Comparison of ENCODE assay signal across 8 cellular contexts in genomic region chr10:44959243-44960097, GRCh38. TPM values are rescaled to one million over a fixed set of nuclear protein-coding genes. Genes with fewer than 3 reads are reported as not detected.
DNase-seq lines count a peak whose midpoint lies in the region; ATAC-seq and TF ChIP-seq lines count a peak whose summit lies in the region.

RASSF4 (plus strand) TSS chr10:44959802; CDS start chr10:44970203, 10,401 bp downstream.

- no peaks in the 10 kb centered on the region for H3K9me3 ChIP-seq in SJSA1 (replicated peaks)
- no peaks in the 10 kb centered on the region for H3K9me3 ChIP-seq in suprapubic skin

- TF ChIP-seq EP300 in suprapubic skin (IDR thresholded peaks at IDR 0.05), result no peak

- peak; percentile 33 to 72 for TF ChIP-seq POLR2A in suprapubic skin (IDR thresholded peaks at IDR 0.05)

- no peaks in the 10 kb centered on the region; the same call in 2 of the 3 replicates for H3K9me3 Mint-ChIP-seq in GM23338
- H3K9me3 Mint-ChIP-seq in activated naive CD4-positive, alpha-beta T cell treated with anti-CD3 and anti-CD28 coated beads for 36 hours, result peaks cover 2% of the 10 kb centered on the region

- H3K4me3 ChIP-seq in GM23338 (peak within 1 kb of the TSS; percentile 76), SJSA1 (peak within 1 kb of the TSS; percentile 80), suprapubic skin (peak within 1 kb of the TSS; percentile 75)

- H3K9me2 ChIP-seq in GM23338 (ENCODE audit: insufficient read depth), result no peaks in the 10 kb centered on the region

- DNase-seq in ELR (ENCODE audit: low read depth) (peak; percentile 90), GM23338 (ENCODE audit: low spot score) (peak; percentile 96), LHCN-M2 (ENCODE audit: low read depth) (peak; percentile 84), SJSA1 (ENCODE audit: low read depth in 1 of 2, low spot score in 2 of 2) (peak; percentile 89 to 91), germinal center (ENCODE audit: low spot score) (peak; percentile 97), occipital lobe (lab: John Stamatoyannopoulos, UW) (peak; percentile 91), suprapubic skin (ENCODE audit: low spot score in 2 of 2) (peak; percentile 95 to 96)
- DNase-seq in activated naive CD4-positive, alpha-beta T cell treated with anti-CD3 and anti-CD28 coated beads for 36 hours, result peak; percentile 94

- H4K20me1 ChIP-seq in GM23338 (replicated peaks; ENCODE audit: insufficient read depth), result no peaks in the 10 kb centered on the region

- peak; percentile 93 for ATAC-seq in GM23338

- no peak for TF ChIP-seq CTCF in GM23338 (conservative IDR thresholded peaks at IDR 0.05; ENCODE audit: low read depth in 2 of 2)
- TF ChIP-seq CTCF in suprapubic skin (IDR thresholded peaks at IDR 0.05), result no peak

- peaks cover 28% of the 10 kb centered on the region for H3K27me3 Mint-ChIP-seq in GM23338 (ENCODE audit: insufficient read depth, low read depth, poor library complexity)
- no peaks in the 10 kb centered on the region for H3K27me3 Mint-ChIP-seq in activated naive CD4-positive, alpha-beta T cell treated with anti-CD3 and anti-CD28 coated beads for 36 hours (ENCODE audit: low read depth)

- H3F3A ChIP-seq in GM23338 (replicated peaks; ENCODE audit: low read depth), result 0 out of 2 replicates have a peak, but pooled peaks cover under 1% of the 10 kb centered on the region

- peak within 1 kb of the TSS; percentile 77 for H3K27ac Mint-ChIP-seq in GM23338
- H3K27ac Mint-ChIP-seq in activated naive CD4-positive, alpha-beta T cell treated with anti-CD3 and anti-CD28 coated beads for 36 hours, result peak within 1 kb of the TSS; percentile 48

- peak within 1 kb of the TSS; percentile 87; the same call in 1 of the 2 replicates for H2AFZ ChIP-seq in GM23338

- peak within 1 kb of the TSS; percentile 93 for H3K4me2 ChIP-seq in GM23338

- peak within 1 kb of the TSS; percentile 81 for H3K4me3 Mint-ChIP-seq in GM23338
- H3K4me3 Mint-ChIP-seq in activated naive CD4-positive, alpha-beta T cell treated with anti-CD3 and anti-CD28 coated beads for 36 hours, result peak within 1 kb of the TSS; percentile 80

- WGBS in suprapubic skin, result 1% methylated on average over 16 of the region's 74 CpGs

- peaks cover 57% of the 10 kb centered on the region for H3K4me1 Mint-ChIP-seq in GM23338
- peaks cover 18% of the 10 kb centered on the region for H3K4me1 Mint-ChIP-seq in activated naive CD4-positive, alpha-beta T cell treated with anti-CD3 and anti-CD28 coated beads for 36 hours (ENCODE audit: low read depth)

- H3K27me3 ChIP-seq in GM23338 (ENCODE audit: insufficient read depth), result peaks cover 9% of the 10 kb centered on the region
- no peaks in the 10 kb centered on the region for H3K27me3 ChIP-seq in SJSA1 (replicated peaks)
- no peaks in the 10 kb centered on the region for H3K27me3 ChIP-seq in suprapubic skin

- peak within 1 kb of the TSS; percentile 65; the same call in 1 of the 2 replicates for H3K27ac ChIP-seq in GM23338 (ENCODE audit: low read depth)
- H3K27ac ChIP-seq in SJSA1, result peak within 1 kb of the TSS; percentile 75
- H3K27ac ChIP-seq in suprapubic skin, result peak within 1 kb of the TSS; percentile 85

- CTCF ChIA-PET in activated naive CD4-positive, alpha-beta T cell treated with anti-CD3 and anti-CD28 coated beads for 36 hours (lab: Charles Lee), result no interaction called here

- no peaks in the 10 kb centered on the region for H3K79me2 ChIP-seq in GM23338 (replicated peaks; ENCODE audit: insufficient read depth)

- H3K36me3 Mint-ChIP-seq in GM23338 (ENCODE audit: low read depth), result peaks cover 8% of the 10 kb centered on the region; the same call in 2 of the 3 replicates
- peaks cover 9% of the 10 kb centered on the region for H3K36me3 Mint-ChIP-seq in activated naive CD4-positive, alpha-beta T cell treated with anti-CD3 and anti-CD28 coated beads for 36 hours (ENCODE audit: low read depth)

- intact Hi-C loops in activated naive CD4-positive, alpha-beta T cell treated with anti-CD3 and anti-CD28 coated beads for 36 hours (cut with micrococcal nuclease), result loop anchor here (1.0 to 10.0 kb wide), 4 partner anchors 16 to 1145 kb away; partner anchors contain the start of gene ZNF22

- H3K4me1 ChIP-seq in GM23338 (ENCODE audit: insufficient read depth) (peaks cover 51% of the 10 kb centered on the region), SJSA1 (replicated peaks) (peaks cover 71% of the 10 kb centered on the region), suprapubic skin (peaks cover 73% of the 10 kb centered on the region)

- H3K36me3 ChIP-seq in GM23338 (ENCODE audit: insufficient read depth) (no peaks in the 10 kb centered on the region), SJSA1 (peaks cover 6% of the 10 kb centered on the region; the same call in 1 of the 2 replicates), suprapubic skin (peaks cover 4% of the 10 kb centered on the region)

TF ChIP-seq in GM23338, 12 proteins besides CTCF, POLR2A, EP300 and RAD21:
- TF ChIP-seq POLR2AphosphoS5 (IDR thresholded peaks at IDR 0.05; ENCODE audit: low read depth) (peak; percentile 91), ZNF114 (CRISPR knock-in tag; IDR thresholded peaks at IDR 0.05) (no peak), JUNB (IDR thresholded peaks at IDR 0.05; ENCODE audit: unreplicated experiment) (no peak), NANOG (IDR thresholded peaks at IDR 0.05; ENCODE audit: borderline replicate concordance) (no peak)

RNA-seq across cellular contexts. Expression of gene RASSF4, which starts in this region (rescaled TPM):
- total RNA-seq in GM23338 (2014; rRNA removed; shearing (Covaris generic)), result 10.3 and 12.4 TPM in 2 replicates
- polyA plus RNA-seq in GM23338 (2016; fragmentation: Nextera tagmentation; extraction: Ambion mirVana), result 13.6 and 17.8 TPM in 2 replicates
- total RNA-seq in LHCN-M2 (2014; rRNA removed) (16.9 and 29.5 TPM in 2 replicates), occipital lobe (7.2 TPM), suprapubic skin (10 to 100 TPM in 2 of 4 donors, 1 to 10 TPM in 2; 4.4 to 23.3 (median 12.9) TPM)
- 14.2 TPM for polyA plus RNA-seq in LHCN-M2 (2012)
- total RNA-seq in SJSA1 (2014; rRNA removed; shearing (Covaris generic)), result 9.2 and 19.7 TPM in 2 replicates
- total RNA-seq in activated naive CD4-positive, alpha-beta T cell treated with anti-CD3 and anti-CD28 coated beads for 36 hours, result 1 to 10 TPM; 1.1 to 2.2 TPM

Comparison
In these comparisons a context has a peak if more than half of its experiments do, and no peak if none do; other contexts are left out.
1. Peak in every context shown above with its lines: DNase-seq, ATAC-seq, H3K4me3 ChIP-seq and H3K27ac ChIP-seq.